Comparison of ENCODE assay signal across 15 cellular contexts in genomic region chr3:52305926-52306325, GRCh38.
"Had no signal": no experiment of that assay in that cellular context is flagged by ENCODE, and none has a peak within 500 bp of the region (broad histone marks: within the 10 kb centered on the region; RNA-seq: fewer than 3 reads in every experiment).

No MANE protein-coding gene starts in this region.

- H3K36me3 ChIP-seq: left ventricle myocardium inferior, thoracic aorta, uterus had no signal

- H3K9me3 ChIP-seq: heart right ventricle, left ventricle myocardium inferior, thoracic aorta, uterus had no signal

- H3K27ac Mint-ChIP-seq: stimulated activated naive CD8-positive, alpha-beta T cell treated with anti-CD3 and anti-CD28 coated beads, Interleukin-15, Interleukin-2, amounts not matched to agents 100 ng/mL and 50 ng/mL, for 24 hours had no signal

- H3K36me3 Mint-ChIP-seq: activated naive CD4-positive, alpha-beta T cell treated with anti-CD3 and anti-CD28 coated beads, Interleukin-2, amount 50 U/mL, for 72 hours had no signal

- H3K4me3 ChIP-seq: heart right ventricle, left ventricle myocardium inferior, thoracic aorta, uterus had no signal

- ATAC-seq: activated naive CD4-positive, alpha-beta T cell treated with anti-CD3 and anti-CD28 coated beads, Interleukin-2, amount 50 U/mL, for 72 hours; heart right ventricle; sciatic nerve had no signal

- H3K4me3 Mint-ChIP-seq: stimulated activated naive CD8-positive, alpha-beta T cell treated with anti-CD3 and anti-CD28 coated beads, Interleukin-15, Interleukin-2, amounts not matched to agents 100 ng/mL and 50 ng/mL, for 24 hours had no signal

- H3K9me3 Mint-ChIP-seq: activated naive CD4-positive, alpha-beta T cell treated with anti-CD3 and anti-CD28 coated beads, Interleukin-2, amount 50 U/mL, for 72 hours; stimulated activated naive CD8-positive, alpha-beta T cell treated with anti-CD3 and anti-CD28 coated beads, Interleukin-15, Interleukin-2, amounts not matched to agents 100 ng/mL and 50 ng/mL, for 24 hours had no signal

- H3K4me1 ChIP-seq: heart right ventricle, left ventricle myocardium inferior, uterus had no signal

- DNase-seq: activated CD4-positive, alpha-beta T cell treated with anti-CD3 and anti-CD28 coated beads, Interleukin-2, amount 50 U/mL, for 1 hour; activated CD4-positive, CD25-positive, alpha-beta regulatory T cell; activated effector memory CD4-positive, alpha-beta T cell treated with Interleukin-2 at 50 U/mL for 16 hours; amniotic stem cell; foreskin melanocyte; heart right ventricle; left ventricle myocardium inferior; mesendoderm; stimulated activated CD4-positive, alpha-beta T cell treated with anti-CD3 and anti-CD28 coated beads, Interleukin-2, amount 100 ng/mL, for 24 hours; T-helper 2 cell; uterus had no signal

- H3K27me3 Mint-ChIP-seq: stimulated activated naive CD8-positive, alpha-beta T cell treated with anti-CD3 and anti-CD28 coated beads, Interleukin-15, Interleukin-2, amounts not matched to agents 100 ng/mL and 50 ng/mL, for 24 hours had no signal

- H3K27ac ChIP-seq: heart right ventricle, left ventricle myocardium inferior, thoracic aorta, uterus had no signal

- H3K27me3 ChIP-seq: heart right ventricle, uterus had no signal
